In the genomic region with DNA sequence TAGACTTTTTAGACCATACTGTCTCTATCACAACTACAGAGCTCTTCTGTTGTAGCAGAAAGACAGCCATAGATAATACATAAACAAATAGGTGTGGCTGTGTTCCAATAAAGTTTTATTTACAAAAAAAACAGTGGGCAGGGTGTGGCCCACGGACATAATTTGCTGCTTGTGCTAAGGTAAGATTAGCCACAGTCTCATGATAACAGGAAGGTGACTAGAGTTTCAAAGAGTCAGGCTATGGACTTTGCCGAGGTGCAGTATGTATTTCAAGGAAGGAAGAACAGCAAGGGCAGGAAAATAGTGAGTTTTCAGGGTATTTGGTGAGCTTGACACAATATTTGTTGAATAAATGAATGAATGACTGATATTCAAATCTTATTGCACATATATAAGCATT, we compare ENCODE assay signal across 21 cellular contexts.
"Had no signal": no experiment of that assay in that cellular context is flagged by ENCODE, and none has a peak within 500 bp of the region (broad histone marks: within the 10 kb centered on the region; RNA-seq: fewer than 3 reads in every experiment).

No MANE protein-coding gene starts in this region.

- H3K27me3 ChIP-seq: brain microvascular endothelial cell, pancreas, tibial nerve had no signal

- H3K27ac ChIP-seq: brain microvascular endothelial cell, coronary artery, tibial nerve had no signal

- H3K4me3 Mint-ChIP-seq: activated naive CD4-positive, alpha-beta T cell treated with anti-CD3 and anti-CD28 coated beads, Interleukin-2, amount 10 ng/mL, durations not matched to agents 7 days and 5 days; activated naive CD8-positive, alpha-beta T cell treated with anti-CD3 and anti-CD28 coated beads, Interleukin-2, amount 50 U/mL, for 24 hours; activated T-cell treated with anti-CD3 and anti-CD28 coated beads, Interleukin-2, amount 50 U/mL, for 4 hours; central memory CD8-positive, alpha-beta T cell; naive B cell; stimulated activated effector memory CD8-positive, alpha-beta T cell treated with anti-CD3 and anti-CD28 coated beads, Interleukin-12 subunit alpha, Interleukin-12 subunit beta, amount 100 ng/mL, for 72 hours; T-cell had no signal

- H3K27ac Mint-ChIP-seq: activated naive CD4-positive, alpha-beta T cell treated with anti-CD3 and anti-CD28 coated beads, Interleukin-2, amount 10 ng/mL, durations not matched to agents 7 days and 5 days; activated naive CD8-positive, alpha-beta T cell treated with anti-CD3 and anti-CD28 coated beads, Interleukin-2, amount 50 U/mL, for 24 hours; naive B cell; stimulated activated effector memory CD8-positive, alpha-beta T cell treated with anti-CD3 and anti-CD28 coated beads, Interleukin-12 subunit alpha, Interleukin-12 subunit beta, amount 100 ng/mL, for 72 hours; T-cell had no signal

- H3K4me1 Mint-ChIP-seq: activated naive CD4-positive, alpha-beta T cell treated with anti-CD3 and anti-CD28 coated beads, Interleukin-2, amount 10 ng/mL, durations not matched to agents 7 days and 5 days; activated naive CD8-positive, alpha-beta T cell treated with anti-CD3 and anti-CD28 coated beads, Interleukin-2, amount 50 U/mL, for 24 hours; central memory CD8-positive, alpha-beta T cell; naive B cell; stimulated activated effector memory CD8-positive, alpha-beta T cell treated with anti-CD3 and anti-CD28 coated beads, Interleukin-12 subunit alpha, Interleukin-12 subunit beta, amount 100 ng/mL, for 72 hours; T-cell had no signal

- H3K36me3 Mint-ChIP-seq: activated naive CD4-positive, alpha-beta T cell treated with anti-CD3 and anti-CD28 coated beads, Interleukin-2, amount 10 ng/mL, durations not matched to agents 7 days and 5 days; stimulated activated effector memory CD8-positive, alpha-beta T cell treated with anti-CD3 and anti-CD28 coated beads, Interleukin-12 subunit alpha, Interleukin-12 subunit beta, amount 100 ng/mL, for 72 hours; T-cell had no signal

- H3K9me3 ChIP-seq: pancreas had no signal

- DNase-seq: activated CD4-positive, alpha-beta T cell treated with anti-CD3 and anti-CD28 coated beads, Interleukin-2, amount 50 U/mL, for 1 hour; activated CD8-positive, alpha-beta memory T cell treated with anti-CD3 and anti-CD28 coated beads, Interleukin-2, amount 50 U/mL, for 4 hours; activated effector memory CD4-positive, alpha-beta T cell treated with Interleukin-2 at 50 U/mL for 16 hours; activated naive CD4-positive, alpha-beta T cell treated with anti-CD3 and anti-CD28 coated beads, Interleukin-2, amount 10 ng/mL, durations not matched to agents 7 days and 5 days; activated naive CD8-positive, alpha-beta T cell treated with anti-CD3 and anti-CD28 coated beads, Interleukin-2, amount 50 U/mL, for 24 hours; activated T-cell treated with anti-CD3 and anti-CD28 coated beads, Interleukin-2, amount 50 U/mL, for 4 hours; aorta; brain microvascular endothelial cell; foreskin melanocyte; left ventricle myocardium superior; naive B cell; pancreas; stimulated activated CD4-positive, alpha-beta T cell treated with anti-CD3 and anti-CD28 coated beads, Interleukin-4, amount 100 ng/mL, for 24 hours; T-cell had no signal

- H3K9me3 Mint-ChIP-seq: activated naive CD4-positive, alpha-beta T cell treated with anti-CD3 and anti-CD28 coated beads, Interleukin-2, amount 10 ng/mL, durations not matched to agents 7 days and 5 days; activated naive CD8-positive, alpha-beta T cell treated with anti-CD3 and anti-CD28 coated beads, Interleukin-2, amount 50 U/mL, for 24 hours; central memory CD8-positive, alpha-beta T cell had no signal

- H3K36me3 ChIP-seq: brain microvascular endothelial cell, pancreas, tibial nerve had no signal

- FAIRE-seq: pancreas, urothelium cell line had no signal

- ATAC-seq: activated CD4-positive, CD25-positive, alpha-beta regulatory T cell treated with anti-CD3 and anti-CD28 coated beads, Interleukin-2, amount 50 U/mL, for 24 hours; activated naive CD8-positive, alpha-beta T cell treated with anti-CD3 and anti-CD28 coated beads, Interleukin-2, amount 50 U/mL, for 24 hours; activated T-cell treated with anti-CD3 and anti-CD28 coated beads, Interleukin-2, amount 50 U/mL, for 4 hours; left ventricle myocardium superior; sciatic nerve; stimulated activated effector memory CD8-positive, alpha-beta T cell treated with anti-CD3 and anti-CD28 coated beads, Interleukin-12 subunit alpha, Interleukin-12 subunit beta, amount 100 ng/mL, for 72 hours; T-cell had no signal

- H3K4me3 ChIP-seq: coronary artery, pancreas, tibial nerve had no signal

- H3K27me3 Mint-ChIP-seq: activated naive CD8-positive, alpha-beta T cell treated with anti-CD3 and anti-CD28 coated beads, Interleukin-2, amount 50 U/mL, for 24 hours; central memory CD8-positive, alpha-beta T cell had no signal
